ENCODE assay signal across 19 cellular contexts in genomic region chr5:31911291-31912265, GRCh38.
DNase-seq lines count a peak whose midpoint lies in the region; ATAC-seq, FAIRE-seq and TF ChIP-seq lines count a peak whose summit lies in the region.
"Had no signal": no experiment of that assay in that cellular context is flagged by ENCODE, and none has a peak within 500 bp of the region (broad histone marks: within the 10 kb centered on the region; RNA-seq: fewer than 3 reads in every experiment).

No MANE protein-coding gene starts in this region.

- 91% methylated on average over 15 of the region's 15 CpGs; no CpG with 5 or more reads in 1 of the 2 experiments for WGBS in H1 (ENCODE audit: extremely low coverage in 1 of 2, insufficient coverage in 1 of 2, insufficient read length in 1 of 2, insufficient replicate concordance in 2 of 2, low coverage in 1 of 2, low lambda C conversion rate in 2 of 2, missing lambda C conversion rate in 1 of 2), 2 experiments
- 82% methylated on average over 15 of the region's 15 CpGs for WGBS in right cardiac atrium

- H2BK5ac ChIP-seq in H1 (ENCODE audit: low read depth, low read length): no peak overlapping the region

- H3K18ac ChIP-seq in H1 (ENCODE audit: extremely low read depth, low read length): no peak overlapping the region

- in situ Hi-C loops in SK-MEL-5 (cut with HindIII; ENCODE audit: low pct_unique_long_range_greater_than_20kb, low sequenced_read_pairs): no loop called here

- intact Hi-C loops in right cardiac atrium (cut with DNase I): no loop called here

- no peak for TF ChIP-seq POLR2A in H1 (IDR thresholded peaks at IDR 0.05; ENCODE audit: control extremely low read depth in 1 of 2, low read depth in 2 of 2, low read length in 2 of 2)

- no peak overlapping the region for H2BK15ac ChIP-seq in H1 (ENCODE audit: low read length)

- H3K4ac ChIP-seq in H1 (replicated peaks; ENCODE audit: insufficient read length, low read depth, low read length): no peak overlapping the region

- no peak for TF ChIP-seq CTCF in H1 (IDR thresholded peaks at IDR 0.05; ENCODE audit: control extremely low read depth in 1 of 3, insufficient read depth in 1 of 3, low read depth in 1 of 3, low read length in 3 of 3)

- DNase-seq in SK-MEL-5 (ENCODE audit: low read depth, low spot score) (peak; percentile 77), H1 (ENCODE audit: low read depth in 1 of 2, low spot score in 2 of 2) (no peak), right cardiac atrium (no peak), SW 1271 (lab: John Stamatoyannopoulos, UW) (no peak)
- no peak for DNase-seq in stimulated activated CD4-positive, alpha-beta T cell treated with anti-CD3 and anti-CD28 coated beads, Interleukin-12 subunit alpha, Interleukin-12 subunit beta, amount 100 ng/mL, for 4 hours
- DNase-seq: activated CD4-positive, alpha-beta T cell treated with anti-CD3 and anti-CD28 coated beads, Interleukin-2, amount 10 ng/mL, durations not matched to agents 7 days and 5 days; activated naive CD8-positive, alpha-beta T cell treated with anti-CD3 and anti-CD28 coated beads, Interleukin-2, amount 10 ng/mL, durations not matched to agents 7 days and 5 days; activated T-cell treated with anti-CD3 and anti-CD28 coated beads for 4 hours; cerebellar nuclear complex; KBM-7; NCI-H1436 treated with DMSO at 0.1 percent for 48 hours; NCI-H345; psoas muscle; SJCRH30 had no signal

- POLR2A ChIA-PET in H1 (lab: Charles Lee; ENCODE audit: partially characterized antibody): no interaction called here

- H3K36me3 ChIP-seq in H1 (ENCODE audit: control insufficient read depth in 2 of 4, insufficient read depth in 4 of 4, low read length in 3 of 4): no peaks in the 10 kb centered on the region
- H3K36me3 ChIP-seq: BLaER1 treated with 17β-estradiol and CSF1 and Interleukin-3, amounts not matched to agents 10 nM and 100 nM; SJCRH30 had no signal

- no peak overlapping the region for H3K14ac ChIP-seq in H1 (ENCODE audit: insufficient read length)

- no peak overlapping the region for H2AK5ac ChIP-seq in H1 (ENCODE audit: low read depth, low read length)

- H2BK12ac ChIP-seq in H1 (ENCODE audit: low read depth, low read length): no peak overlapping the region

- H4K91ac ChIP-seq in H1 (replicated peaks; ENCODE audit: insufficient read length, low read length): no peak overlapping the region

- H3K27me3 ChIP-seq in H1 (replicated peaks in 1 of 4; ENCODE audit: control insufficient read depth in 3 of 4, extremely low read depth in 1 of 4, insufficient read depth in 3 of 4, low read length in 3 of 4): no peaks in the 10 kb centered on the region
- H3K27me3 ChIP-seq in layer of hippocampus (ENCODE audit: control insufficient read depth, insufficient read depth, low read length): no peaks in the 10 kb centered on the region
- H3K27me3 ChIP-seq in right cardiac atrium (ENCODE audit: control insufficient read depth, insufficient read depth): no peaks in the 10 kb centered on the region
- H3K27me3 ChIP-seq: BLaER1 treated with 17β-estradiol and CSF1 and Interleukin-3, amounts not matched to agents 10 nM and 100 nM; SJCRH30 had no signal

- TF ChIP-seq EP300 in H1 (IDR thresholded peaks at IDR 0.05; ENCODE audit: borderline replicate concordance in 1 of 2, low read depth in 2 of 2, low read length in 2 of 2): no peak

- H3K27ac ChIP-seq in H1 (ENCODE audit: low read depth, low read length): no peak overlapping the region
- peak overlapping the region; percentile 67 for H3K27ac ChIP-seq in layer of hippocampus (ENCODE audit: low read depth, low read length)
- H3K27ac ChIP-seq in temporal lobe (ENCODE audit: low read depth, low read length): peak overlapping the region; percentile 36
- no peak overlapping the region for H3K27ac ChIP-seq in right cardiac atrium (ENCODE audit: low read length)
- H3K27ac ChIP-seq: BLaER1 treated with 17β-estradiol and CSF1 and Interleukin-3, amounts not matched to agents 10 nM and 100 nM; psoas muscle; SJCRH30 had no signal

- no peak overlapping the region for H3K9ac ChIP-seq in H1 (replicated peaks in 1 of 4; ENCODE audit: extremely low read depth in 1 of 4, low read depth in 3 of 4, low read length in 3 of 4)
- H3K9ac ChIP-seq: BLaER1 treated with 17β-estradiol and CSF1 and Interleukin-3, amounts not matched to agents 10 nM and 100 nM had no signal

- no peak overlapping the region for H2BK120ac ChIP-seq in H1 (replicated peaks; ENCODE audit: low read depth, low read length)

- H4K5ac ChIP-seq in H1 (ENCODE audit: insufficient read length, low read depth, low read length): no peak overlapping the region

- ATAC-seq in right cardiac atrium (no peak), HG02885 (IDR thresholded peaks at IDR 0.05; ENCODE audit: poor library complexity, unreplicated experiment) (no peak)
- ATAC-seq: left lobe of liver, psoas muscle had no signal

- H3K9me3 ChIP-seq in H1 (ENCODE audit: insufficient read depth in 2 of 2, low read depth in 1 of 2, low read length in 1 of 2) (no peaks in the 10 kb centered on the region), right cardiac atrium (ENCODE audit: control insufficient read depth, low read length) (peaks cover 2% of the 10 kb centered on the region)
- H3K9me3 ChIP-seq: BLaER1 treated with 17β-estradiol and CSF1 and Interleukin-3, amounts not matched to agents 10 nM and 100 nM; psoas muscle; SJCRH30 had no signal

- H3K56ac ChIP-seq in H1 (replicated peaks; ENCODE audit: insufficient read length, low read depth, low read length): no peak overlapping the region

- no peak overlapping the region for H2AFZ ChIP-seq in H1 (ENCODE audit: low read length)

- no peak overlapping the region for H4K8ac ChIP-seq in H1 (ENCODE audit: extremely low read depth, insufficient read depth, low read length)

- peak in 1 of 2 experiments; percentile 1; a peak in 1 of 4 replicates for TF ChIP-seq RAD21 in H1 (IDR thresholded peaks at IDR 0.05 in 1 of 2, conservative IDR thresholded peaks at IDR 0.05 in 1 of 2; ENCODE audit: low read depth in 2 of 2, low read length in 2 of 2)

- H3K23me2 ChIP-seq in H1 (ENCODE audit: low read depth, low read length): no peaks in the 10 kb centered on the region

- no peak overlapping the region for H3K23ac ChIP-seq in H1 (ENCODE audit: insufficient read length)

- no peaks in the 10 kb centered on the region for H4K20me1 ChIP-seq in H1 (replicated peaks in 1 of 2; ENCODE audit: control insufficient read depth in 1 of 2, insufficient read depth in 2 of 2, low read length in 2 of 2)
- H4K20me1 ChIP-seq: BLaER1 treated with 17β-estradiol and CSF1 and Interleukin-3, amounts not matched to agents 10 nM and 100 nM had no signal

- CTCF ChIA-PET in H1 (lab: Charles Lee; ENCODE audit: partially characterized antibody): interaction anchor here (0.6 to 2.4 kb wide), 8 partner anchors 11 to 194 kb away, joined by 3 to 10 read pairs (median 3); no protein-coding TSS in a partner anchor

- H3K79me2 ChIP-seq in H1 (ENCODE audit: control insufficient read depth in 1 of 2, insufficient read depth in 2 of 2, low read length in 2 of 2): no peaks in the 10 kb centered on the region

- H3K4me1 ChIP-seq in H1 (replicated peaks in 1 of 4; ENCODE audit: control insufficient read depth in 3 of 4, insufficient read depth in 4 of 4, low read length in 3 of 4) (no peaks in the 10 kb centered on the region), right cardiac atrium (ENCODE audit: control insufficient read depth, insufficient read depth, low read length) (peaks cover 3% of the 10 kb centered on the region)
- H3K4me1 ChIP-seq: BLaER1 treated with 17β-estradiol and CSF1 and Interleukin-3, amounts not matched to agents 10 nM and 100 nM; psoas muscle; SJCRH30 had no signal

- H3K79me1 ChIP-seq in H1 (ENCODE audit: low read depth, low read length): no peaks in the 10 kb centered on the region

- H3K4me3 ChIP-seq in H1 (ENCODE audit: extremely low read depth in 1 of 4, insufficient read depth in 2 of 4, low read depth in 3 of 4, low read length in 4 of 4) (no peak overlapping the region), right cardiac atrium (ENCODE audit: low read length) (no peak overlapping the region)
- H3K4me3 ChIP-seq: BLaER1 treated with 17β-estradiol and CSF1 and Interleukin-3, amounts not matched to agents 10 nM and 100 nM; psoas muscle; SJCRH30 had no signal

- no peak overlapping the region for H3K4me2 ChIP-seq in H1 (ENCODE audit: insufficient read depth in 1 of 2, low read depth in 2 of 2, low read length in 2 of 2)
- H3K4me2 ChIP-seq: BLaER1 treated with 17β-estradiol and CSF1 and Interleukin-3, amounts not matched to agents 10 nM and 100 nM had no signal

- no peak overlapping the region for H2BK20ac ChIP-seq in H1 (ENCODE audit: low read length)

- no peak for FAIRE-seq in H1 (lab: Jason Lieb, UNC)

TF ChIP-seq in H1, 55 proteins besides CTCF, POLR2A, EP300 and RAD21:
- peak; percentile 38; the same call in 1 of the 2 replicates for TF ChIP-seq MAX (IDR thresholded peaks at IDR 0.05)
- TF ChIP-seq E2F6 (IDR thresholded peaks at IDR 0.05): peak; percentile 91
- TF ChIP-seq PHF8 (conservative IDR thresholded peaks at IDR 0.05; ENCODE audit: low read depth, low read length): no peak

Comparison
In these comparisons a context has a peak if more than half of its experiments do, and no peak if none do; other contexts are left out.
1. H3K27ac ChIP-seq: peak in layer of hippocampus (single experiment) and temporal lobe (single experiment); none in H1 (single experiment) and right cardiac atrium (single experiment).